8 cellular contexts compared by ENCODE assay signal in the genomic region with DNA sequence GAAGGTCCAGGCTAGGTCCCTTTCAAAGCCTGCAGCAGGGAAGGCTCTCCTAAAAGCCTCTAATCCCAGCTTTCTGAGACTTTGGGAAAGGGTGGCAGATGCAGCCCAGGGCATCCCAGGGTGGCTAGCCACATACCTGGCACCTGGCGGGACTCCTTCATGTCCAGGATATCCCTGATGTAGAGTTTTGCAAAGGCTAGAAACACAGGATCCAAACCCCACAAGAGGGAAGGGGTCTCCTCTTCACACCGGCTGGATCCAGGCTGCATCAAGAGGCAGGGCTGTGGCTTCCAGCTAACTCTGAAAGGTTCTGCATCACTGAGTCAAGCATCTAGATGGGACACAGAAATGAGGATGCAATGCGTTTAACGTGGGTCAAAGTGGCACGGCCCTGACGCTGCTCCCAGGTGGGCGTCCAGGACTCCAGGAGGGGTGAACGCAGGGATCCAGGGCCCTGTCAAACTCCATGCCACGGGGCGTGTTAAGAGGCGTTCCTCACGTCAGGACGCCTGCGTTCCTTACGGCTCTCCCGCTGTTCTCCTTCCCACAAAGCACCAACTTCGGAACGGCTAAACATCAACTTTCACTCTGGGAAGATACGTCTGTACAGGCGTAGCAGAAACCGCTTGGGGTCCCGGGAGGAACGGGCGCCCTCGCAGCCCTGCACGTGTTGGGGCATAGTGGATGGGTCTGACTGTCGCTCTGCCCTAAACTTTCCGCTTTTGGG. TPM values are rescaled to one million over a fixed set of nuclear protein-coding genes. Genes with fewer than 3 reads are reported as not detected.
DNase-seq lines count a peak whose midpoint lies in the region; ATAC-seq and TF ChIP-seq lines count a peak whose summit lies in the region.

No MANE protein-coding gene starts in this region.

- ATAC-seq in GM19395 (IDR thresholded peaks at IDR 0.05; ENCODE audit: unreplicated experiment) (peak; percentile 15), HG03442 (IDR thresholded peaks at IDR 0.05; ENCODE audit: unreplicated experiment) (peak; percentile 7), natural killer cell (peak in 1 of 3 donors; percentile 0)

- WGBS in esophagus muscularis mucosa: 3% methylated on average over 27 of the region's 28 CpGs

- intact Hi-C loops in esophagus muscularis mucosa (cut with DNase I) (loop anchor here (5.0 kb wide), 1 partner anchor 50 kb away; the partner anchor contains the start of gene SLK), natural killer cell (cut with micrococcal nuclease) (loop anchor here (1.0 to 10.0 kb wide), 4 partner anchors 9 to 407 kb away; partner anchors contain the start of genes GSTO2 and SLK)

- TF ChIP-seq CTCF in esophagus muscularis mucosa (IDR thresholded peaks at IDR 0.05): no peak
- no peak for TF ChIP-seq CTCF in natural killer cell (IDR thresholded peaks at IDR 0.05)

- no peaks in the 10 kb centered on the region for H3K27me3 ChIP-seq in esophagus muscularis mucosa

- peak overlapping the region; percentile 96 for H3K4me3 Mint-ChIP-seq in natural killer cell

- H3K27ac Mint-ChIP-seq in natural killer cell: peak overlapping the region; percentile 94 to 97

- no peaks in the 10 kb centered on the region for H3K9me3 Mint-ChIP-seq in natural killer cell

- no peaks in the 10 kb centered on the region for H3K27me3 Mint-ChIP-seq in natural killer cell (ENCODE audit: low read depth in 2 of 2)

- no peaks in the 10 kb centered on the region for H3K36me3 Mint-ChIP-seq in natural killer cell

- peaks cover 41 to 48% of the 10 kb centered on the region in 2 donors for H3K4me1 Mint-ChIP-seq in natural killer cell

- no peaks in the 10 kb centered on the region for H3K9me3 ChIP-seq in esophagus muscularis mucosa

- TF ChIP-seq EP300 in esophagus muscularis mucosa (IDR thresholded peaks at IDR 0.05): no peak

- peak overlapping the region; percentile 88 to 99 (median 93) for H3K27ac ChIP-seq in esophagus muscularis mucosa (replicated peaks in 1 of 4)

- TF ChIP-seq POLR2A in esophagus muscularis mucosa (IDR thresholded peaks at IDR 0.05; ENCODE audit: low read depth): no peak

- peak overlapping the region; percentile 66 to 89 (median 71) for H3K4me3 ChIP-seq in esophagus muscularis mucosa

- peak; percentile 68 for DNase-seq in CD1c-positive myeloid dendritic cell (ENCODE audit: extremely low spot score)
- peak; percentile 75 for DNase-seq in UCSD-AML1 (lab: John Stamatoyannopoulos, UW; ENCODE audit: unreplicated experiment)
- no peak for DNase-seq in esophagus muscularis mucosa (ENCODE audit: extremely low spot score)
- DNase-seq in natural killer cell: no peak
- no peak for DNase-seq in DMS79 treated with DMSO at 0.1 percent for 48 hours (lab: John Stamatoyannopoulos, UW)
- no peak for DNase-seq in islet precursor cell

- peaks cover 0 to 8% (median 2%) of the 10 kb centered on the region in 4 donors for H3K36me3 ChIP-seq in esophagus muscularis mucosa

- H3K4me1 ChIP-seq in esophagus muscularis mucosa: peaks cover 28 to 37% (median 33%) of the 10 kb centered on the region in 4 donors

RNA-seq across cellular contexts. Expression of gene STN1, which starts 0.5 kb away (rescaled TPM):
- 10 to 100 TPM; 18.7 to 27.7 (median 24.9) TPM for total RNA-seq in esophagus muscularis mucosa
- 10 to 100 TPM; 31.7 to 53.4 (median 34.0) TPM for total RNA-seq in natural killer cell

RNA-seq across cellular contexts. Expression of gene SLK, which starts 49.5 kb away (rescaled TPM):
- total RNA-seq in esophagus muscularis mucosa (100 to 1,000 TPM in 2 of 4 donors, 10 to 100 TPM in 2; 83.1 to 105 (median 102) TPM), natural killer cell (10 to 100 TPM; 33.4 to 48.7 (median 40.3) TPM)

Comparison
In these comparisons a context has a peak if more than half of its experiments do, and no peak if none do; other contexts are left out.
1. DNase-seq: peak in CD1c-positive myeloid dendritic cell (single experiment) and UCSD-AML1 (single experiment); none in esophagus muscularis mucosa (single experiment), natural killer cell (single experiment), DMS79 treated with DMSO at 0.1 percent for 48 hours (single experiment) and islet precursor cell (single experiment).